1 cellular context compared by ENCODE assay signal in the genomic region with DNA sequence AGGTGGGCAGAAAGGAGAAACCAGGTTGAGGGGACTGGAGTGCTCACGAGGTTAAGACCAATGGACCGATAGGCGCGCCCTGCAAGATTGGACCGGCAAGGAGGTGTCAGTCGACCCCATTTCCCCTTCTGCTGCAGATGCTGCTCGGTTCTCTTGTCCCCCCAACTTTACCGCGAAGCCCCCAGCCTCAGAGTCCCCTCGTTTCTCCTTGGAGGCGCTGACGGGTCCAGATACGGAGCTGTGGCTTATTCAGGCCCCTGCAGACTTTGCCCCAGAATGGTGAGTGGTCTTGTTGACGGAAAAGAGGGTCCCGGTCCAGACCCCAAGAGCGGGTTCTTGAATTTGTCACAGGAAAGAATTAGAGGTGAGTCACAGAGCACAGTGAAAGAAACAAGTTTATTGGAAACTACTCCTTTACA.
TF ChIP-seq lines count a peak whose summit lies in the region.

No MANE protein-coding gene starts in this region.

TF ChIP-seq in liver, 16 proteins besides CTCF, POLR2A, EP300 and RAD21 (continued from another document):
- TF ChIP-seq, protein P1, sequence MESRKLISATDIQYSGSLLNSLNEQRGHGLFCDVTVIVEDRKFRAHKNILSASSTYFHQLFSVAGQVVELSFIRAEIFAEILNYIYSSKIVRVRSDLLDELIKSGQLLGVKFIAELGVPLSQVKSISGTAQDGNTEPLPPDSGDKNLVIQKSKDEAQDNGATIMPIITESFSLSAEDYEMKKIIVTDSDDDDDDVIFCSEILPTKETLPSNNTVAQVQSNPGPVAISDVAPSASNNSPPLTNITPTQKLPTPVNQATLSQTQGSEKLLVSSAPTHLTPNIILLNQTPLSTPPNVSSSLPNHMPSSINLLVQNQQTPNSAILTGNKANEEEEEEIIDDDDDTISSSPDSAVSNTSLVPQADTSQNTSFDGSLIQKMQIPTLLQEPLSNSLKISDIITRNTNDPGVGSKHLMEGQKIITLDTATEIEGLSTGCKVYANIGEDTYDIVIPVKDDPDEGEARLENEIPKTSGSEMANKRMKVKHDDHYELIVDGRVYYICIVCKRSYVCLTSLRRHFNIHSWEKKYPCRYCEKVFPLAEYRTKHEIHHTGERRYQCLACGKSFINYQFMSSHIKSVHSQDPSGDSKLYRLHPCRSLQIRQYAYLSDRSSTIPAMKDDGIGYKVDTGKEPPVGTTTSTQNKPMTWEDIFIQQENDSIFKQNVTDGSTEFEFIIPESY (IDR thresholded peaks at IDR 0.05) = no peak
- no peak for TF ChIP-seq FOXA1 (IDR thresholded peaks at IDR 0.05)
- no peak for TF ChIP-seq NR2F2 (IDR thresholded peaks at IDR 0.05)
TF ChIP-seq in liver: peak in this region for 0.
